In genomic region chr5:126814721-126815404, GRCh38 we compare ENCODE assay signal across 1 cellular context.
TF ChIP-seq lines count a peak whose summit lies in the region.

No MANE protein-coding gene starts in this region.

TF ChIP-seq in IMR-90, 13 proteins besides CTCF, POLR2A, EP300 and RAD21 (continued from another document):
- TF ChIP-seq ELK1 (IDR thresholded peaks at IDR 0.05; ENCODE audit: borderline replicate concordance, low read depth, low read length) (no peak), NFE2L2 (IDR thresholded peaks at IDR 0.05; ENCODE audit: low read depth, low read length) (peak; percentile 80), RFX5 (IDR thresholded peaks at IDR 0.05; ENCODE audit: low read depth, low read length) (no peak), CEBPB (IDR thresholded peaks at IDR 0.05; ENCODE audit: low read depth, low read length) (peak; percentile 69; the same call in 1 of the 2 replicates)
